In genomic region chr2:82128051-82128450, GRCh38 we compare ENCODE assay signal across 33 cellular contexts.
DNase-seq lines count a peak whose midpoint lies in the region; ATAC-seq, FAIRE-seq and TF ChIP-seq lines count a peak whose summit lies in the region.
"Had no signal": no experiment of that assay in that cellular context is flagged by ENCODE, and none has a peak within 500 bp of the region (broad histone marks: within the 10 kb centered on the region; RNA-seq: fewer than 3 reads in every experiment).

No MANE protein-coding gene starts in this region.

- DNase-seq in HepG2 (ENCODE audit: low spot score) (no peak), right lobe of liver (no peak), GM12878 (ENCODE audit: low read depth, low spot score) (no peak), K562 (ENCODE audit: extremely low read depth in 1 of 4, low spot score in 3 of 4) (no peak), heart left ventricle (no peak)
- DNase-seq in effector memory CD4-positive, alpha-beta T cell, result no peak
- DNase-seq: 8988T; ACHN; AML-193; BE2C; C1 segment of cervical spinal cord; Caco-2; Calu3; CD4-positive, alpha-beta memory T cell; CD4-positive, alpha-beta T cell; CD4-positive, CD25-positive, alpha-beta regulatory T cell; CD8-positive, alpha-beta memory T cell; CD8-positive, alpha-beta T cell; COR-L47; DMS 273 treated with DMSO at 0.1 percent for 48 hours; DMS153; DMS53; DMS79; DMS79 treated with DMSO at 0.1 percent for 48 hours; DND-41; EL had no signal

- H2AFZ ChIP-seq in HepG2 (ENCODE audit: low read length), result no peak overlapping the region
- H2AFZ ChIP-seq in GM12878 (ENCODE audit: control insufficient read depth, low read depth, low read length), result no peak overlapping the region
- no peak overlapping the region for H2AFZ ChIP-seq in K562 (ENCODE audit: low read depth, low read length)

- TF ChIP-seq CTCF in HepG2 (CRISPR knock-in tag; IDR thresholded peaks at IDR 0.05) (no peak), right lobe of liver (IDR thresholded peaks at IDR 0.05) (no peak), GM12878 (IDR thresholded peaks at IDR 0.05 in 2 of 3, conservative IDR thresholded peaks at IDR 0.05 in 1 of 3; ENCODE audit: control insufficient read depth in 2 of 3, extremely low read depth in 1 of 3, insufficient read depth in 1 of 3, low read depth in 3 of 3, low read length in 3 of 3) (no peak), K562 (IDR thresholded peaks at IDR 0.05 in 2 of 3, conservative IDR thresholded peaks at IDR 0.05 in 1 of 3; ENCODE audit: insufficient read depth in 2 of 3, low read depth in 1 of 3, low read length in 3 of 3) (no peak), heart left ventricle (IDR thresholded peaks at IDR 0.05) (no peak)

- TF ChIP-seq RAD21 in HepG2 (CRISPR knock-in tag; IDR thresholded peaks at IDR 0.05), result no peak
- no peak for TF ChIP-seq RAD21 in GM12878 (IDR thresholded peaks at IDR 0.05; ENCODE audit: insufficient read depth, low read depth, low read length)
- TF ChIP-seq RAD21 in K562 (CRISPR knock-in tag; conservative IDR thresholded peaks at IDR 0.05 in 1 of 2, IDR thresholded peaks at IDR 0.05 in 1 of 2), result no peak

- H3K27ac ChIP-seq in HepG2 (ENCODE audit: extremely low read length, insufficient read depth, low read length) (no peak overlapping the region), right lobe of liver (no peak overlapping the region), GM12878 (ENCODE audit: control insufficient read depth, insufficient read depth) (no peak overlapping the region), K562 (ENCODE audit: extremely low read depth, low read depth, low read length) (no peak overlapping the region), heart left ventricle (no peak overlapping the region)
- H3K27ac ChIP-seq in effector memory CD4-positive, alpha-beta T cell (ENCODE audit: insufficient read depth, low read length, poor library complexity, severe bottlenecking), result no peak overlapping the region
- H3K27ac ChIP-seq: 22Rv1; A549; BLaER1; BLaER1 treated with 17β-estradiol and CSF1 and Interleukin-3, amounts not matched to agents 10 nM and 100 nM; C4-2B had no signal

- TF ChIP-seq POLR2A in HepG2 (IDR thresholded peaks at IDR 0.05; ENCODE audit: insufficient read depth in 1 of 2, low read depth in 2 of 2, low read length in 2 of 2) (no peak), right lobe of liver (IDR thresholded peaks at IDR 0.05) (no peak), GM12878 (IDR thresholded peaks at IDR 0.05; ENCODE audit: low read depth, low read length) (no peak), K562 (conservative IDR thresholded peaks at IDR 0.05) (no peak), heart left ventricle (IDR thresholded peaks at IDR 0.05) (no peak)

- intact Hi-C loops in HepG2 (cut with micrococcal nuclease; ENCODE audit: unreplicated experiment) (no loop called here), right lobe of liver (cut with DNase I) (no loop called here), GM12878 (cut with micrococcal nuclease; ENCODE audit: unreplicated experiment) (no loop called here), K562 (cut with micrococcal nuclease) (no loop called here), heart left ventricle (cut with DNase I) (no loop called here)

- H3K4me3 ChIP-seq in HepG2 (replicated peaks in 1 of 3; ENCODE audit: insufficient read depth in 1 of 3, low read depth in 2 of 3, low read length in 3 of 3) (no peak overlapping the region), right lobe of liver (no peak overlapping the region), GM12878 (no peak overlapping the region), K562 (no peak overlapping the region), heart left ventricle (no peak overlapping the region)
- no peak overlapping the region for H3K4me3 ChIP-seq in effector memory CD4-positive, alpha-beta T cell (ENCODE audit: insufficient read depth, low read depth, low read length, poor library complexity, severe bottlenecking)
- H3K4me3 ChIP-seq: A549; BLaER1; BLaER1 treated with 17β-estradiol and CSF1 and Interleukin-3, amounts not matched to agents 10 nM and 100 nM had no signal

- CTCF ChIA-PET in HepG2 (lab: Yijun Ruan, JAX; ENCODE audit: low intra/inter-chr PET ratio, low total read pairs), result no interaction called here
- CTCF ChIA-PET in GM12878 (lab: Yijun Ruan, JAX), result no interaction called here
- CTCF ChIA-PET in K562 (lab: Yijun Ruan, JAX; ENCODE audit: low intra/inter-chr PET ratio), result no interaction called here

- RAD21 ChIA-PET in GM12878 (lab: Charles Lee; ENCODE audit: unreplicated experiment), result no interaction called here

- TF ChIP-seq EP300 in HepG2 (IDR thresholded peaks at IDR 0.05; ENCODE audit: low read depth in 2 of 2, low read length in 2 of 2), result no peak
- no peak for TF ChIP-seq EP300 in HepG2 (CRISPR knock-in tag; IDR thresholded peaks at IDR 0.05; ENCODE audit: borderline replicate concordance)
- TF ChIP-seq EP300 in GM12878 (IDR thresholded peaks at IDR 0.05; ENCODE audit: borderline replicate concordance in 1 of 2, control insufficient read depth in 1 of 2, low read depth in 2 of 2, low read length in 2 of 2), result no peak
- TF ChIP-seq EP300 in K562 (IDR thresholded peaks at IDR 0.05; ENCODE audit: low read length), result no peak

- H3K27me3 ChIP-seq in HepG2 (ENCODE audit: control insufficient read depth in 1 of 2, insufficient read depth in 2 of 2, low read length in 2 of 2), result no peaks in the 10 kb centered on the region
- H3K27me3 ChIP-seq in right lobe of liver, result no peaks in the 10 kb centered on the region
- H3K27me3 ChIP-seq in GM12878 (replicated peaks in 1 of 2; ENCODE audit: control insufficient read depth in 2 of 2, insufficient read depth in 2 of 2, low read length in 1 of 2), result no peaks in the 10 kb centered on the region
- no peaks in the 10 kb centered on the region for H3K27me3 ChIP-seq in K562 (ENCODE audit: control insufficient read depth in 2 of 2, insufficient read depth in 2 of 2, low read length in 2 of 2)
- no peaks in the 10 kb centered on the region for H3K27me3 ChIP-seq in effector memory CD4-positive, alpha-beta T cell (replicated peaks; ENCODE audit: control insufficient read depth, insufficient read depth, low read length, poor library complexity, severe bottlenecking)
- H3K27me3 ChIP-seq in heart left ventricle, result no peaks in the 10 kb centered on the region
- H3K27me3 ChIP-seq: BE2C; BLaER1; BLaER1 treated with 17β-estradiol and CSF1 and Interleukin-3, amounts not matched to agents 10 nM and 100 nM had no signal

- H3K9me1 ChIP-seq in K562 (ENCODE audit: control insufficient read depth, insufficient read depth, low read length), result no peaks in the 10 kb centered on the region

- SMC1A ChIA-PET in GM12878 (lab: Charles Lee; ENCODE audit: uncharacterized antibody, unreplicated experiment), result no interaction called here

- no peaks in the 10 kb centered on the region for H3K36me3 ChIP-seq in HepG2 (replicated peaks in 1 of 2; ENCODE audit: control insufficient read depth in 1 of 2, insufficient read depth in 2 of 2, low read length in 2 of 2)
- no peaks in the 10 kb centered on the region for H3K36me3 ChIP-seq in right lobe of liver
- no peaks in the 10 kb centered on the region for H3K36me3 ChIP-seq in GM12878 (ENCODE audit: control insufficient read depth in 2 of 2, insufficient read depth in 2 of 2, low read length in 1 of 2)
- H3K36me3 ChIP-seq in K562 (ENCODE audit: control insufficient read depth, insufficient read depth, low read length), result no peaks in the 10 kb centered on the region
- no peaks in the 10 kb centered on the region for H3K36me3 ChIP-seq in effector memory CD4-positive, alpha-beta T cell (ENCODE audit: control insufficient read depth, insufficient read depth, low read length)
- no peaks in the 10 kb centered on the region for H3K36me3 ChIP-seq in heart left ventricle
- H3K36me3 ChIP-seq: BE2C; BLaER1; BLaER1 treated with 17β-estradiol and CSF1 and Interleukin-3, amounts not matched to agents 10 nM and 100 nM had no signal

- FAIRE-seq in HepG2 (lab: Jason Lieb, UNC) (no peak), GM12878 (lab: Jason Lieb, UNC) (no peak), K562 (lab: Jason Lieb, UNC) (no peak)
- FAIRE-seq: A204.1, A549, D721Med had no signal

- no TSS peak for BruUV-seq in HepG2 (replicated peaks; lab: Mats Ljungman, UMichigan)
- BruUV-seq in GM12878 (replicated peaks; lab: Mats Ljungman, UMichigan), result no TSS peak
- no TSS peak for BruUV-seq in K562 (replicated peaks; lab: Mats Ljungman, UMichigan)

- H3K4me2 ChIP-seq in HepG2 (ENCODE audit: low read depth, low read length), result no peak overlapping the region
- no peak overlapping the region for H3K4me2 ChIP-seq in GM12878 (ENCODE audit: control insufficient read depth, insufficient read depth)
- no peak overlapping the region for H3K4me2 ChIP-seq in K562 (ENCODE audit: insufficient read depth, low read length)
- H3K4me2 ChIP-seq: A549; BLaER1; BLaER1 treated with 17β-estradiol and CSF1 and Interleukin-3, amounts not matched to agents 10 nM and 100 nM had no signal

- H3K4me1 ChIP-seq in HepG2 (ENCODE audit: insufficient read depth, low read length) (no peaks in the 10 kb centered on the region), right lobe of liver (no peaks in the 10 kb centered on the region), GM12878 (ENCODE audit: control insufficient read depth, insufficient read depth, low read length) (no peaks in the 10 kb centered on the region), K562 (replicated peaks in 1 of 2; ENCODE audit: control insufficient read depth in 2 of 2, insufficient read depth in 2 of 2, low read length in 2 of 2) (no peaks in the 10 kb centered on the region), heart left ventricle (no peaks in the 10 kb centered on the region)
- no peaks in the 10 kb centered on the region for H3K4me1 ChIP-seq in effector memory CD4-positive, alpha-beta T cell (ENCODE audit: control insufficient read depth, insufficient read depth, low read length, poor library complexity, severe bottlenecking)
- H3K4me1 ChIP-seq: A549; BE2C; BLaER1; BLaER1 treated with 17β-estradiol and CSF1 and Interleukin-3, amounts not matched to agents 10 nM and 100 nM; Caco-2 had no signal

- ATAC-seq in HepG2 (no peak), right lobe of liver (no peak), GM12878 (no peak), K562 (no peak), heart left ventricle (no peak)
- ATAC-seq: A549; CD8-positive, alpha-beta T cell had no signal

- H4K20me1 ChIP-seq in HepG2 (ENCODE audit: insufficient read depth, low read length) (no peaks in the 10 kb centered on the region), GM12878 (ENCODE audit: control insufficient read depth, insufficient read depth) (no peaks in the 10 kb centered on the region), K562 (replicated peaks; ENCODE audit: control insufficient read depth, insufficient read depth, low read length) (no peaks in the 10 kb centered on the region)
- H4K20me1 ChIP-seq: BLaER1; BLaER1 treated with 17β-estradiol and CSF1 and Interleukin-3, amounts not matched to agents 10 nM and 100 nM had no signal

- no peak overlapping the region for H3K9ac ChIP-seq in HepG2 (ENCODE audit: insufficient read depth, low read depth, low read length)
- no peak overlapping the region for H3K9ac ChIP-seq in GM12878 (ENCODE audit: control insufficient read depth, insufficient read depth, low read length)
- H3K9ac ChIP-seq in K562 (ENCODE audit: insufficient read depth in 1 of 2, low read depth in 2 of 2, low read length in 2 of 2), result no peak overlapping the region
- H3K9ac ChIP-seq: BLaER1; BLaER1 treated with 17β-estradiol and CSF1 and Interleukin-3, amounts not matched to agents 10 nM and 100 nM had no signal

- H3K9me3 ChIP-seq in HepG2 (ENCODE audit: low read length) (peaks cover 73% of the 10 kb centered on the region), right lobe of liver (no peaks in the 10 kb centered on the region), GM12878 (replicated peaks; ENCODE audit: control insufficient read depth, insufficient read depth, low read length) (no peaks in the 10 kb centered on the region), K562 (replicated peaks; ENCODE audit: control insufficient read depth, insufficient read depth, low read depth, low read length) (no peaks in the 10 kb centered on the region), heart left ventricle (peaks cover 0 to 25% (median 4%) of the 10 kb centered on the region in 12 donors)
- no peaks in the 10 kb centered on the region for H3K9me3 ChIP-seq in effector memory CD4-positive, alpha-beta T cell (ENCODE audit: control insufficient read depth, low read length)
- H3K9me3 ChIP-seq: BE2C, Caco-2 had no signal

- H3K79me2 ChIP-seq in HepG2 (ENCODE audit: insufficient read depth, low read length), result no peaks in the 10 kb centered on the region
- H3K79me2 ChIP-seq in GM12878 (ENCODE audit: control insufficient read depth, insufficient read depth, low read length), result no peaks in the 10 kb centered on the region
- H3K79me2 ChIP-seq in K562 (ENCODE audit: control insufficient read depth, insufficient read depth, low read length), result no peaks in the 10 kb centered on the region

- POLR2A ChIA-PET in HepG2 (lab: Yijun Ruan, JAX) (no interaction called here), GM12878 (lab: Charles Lee) (no interaction called here), K562 (lab: Yijun Ruan, JAX) (no interaction called here)

- WGBS in HepG2 (ENCODE audit: low lambda C conversion rate), result 2% methylated on average over 3 of the region's 3 CpGs
- 36% methylated on average over 3 of the region's 3 CpGs for WGBS in right lobe of liver (ENCODE audit: insufficient coverage, low coverage, low lambda C conversion rate, missing lambda C conversion rate)
- WGBS in GM12878 (ENCODE audit: insufficient coverage, insufficient replicate concordance, low lambda C conversion rate, missing lambda C conversion rate), result 0% methylated on average over 3 of the region's 3 CpGs
- WGBS in K562 (ENCODE audit: insufficient coverage, low coverage, missing lambda C conversion rate), result 0% methylated on average over 3 of the region's 3 CpGs
- 73 to 83% (median 76%) methylated on average over 3 of the region's 3 CpGs for WGBS in heart left ventricle, 4 donors

- in situ Hi-C loops in HepG2 (cut with HindIII; ENCODE audit: extremely low pct_ligation_motif_present, low pct_unique_long_range_greater_than_20kb) (no loop called here), GM12878 (cut with MboI) (no loop called here), K562 (cut with MboI) (no loop called here)

Comparison
In these comparisons a context has a peak if more than half of its experiments do, and no peak if none do; other contexts are left out.
1. Of the 241 proteins assayed by ChIP-seq in both HepG2 and K562: peak only in HepG2: RAD51; only in K562: TFE3; in both: none; in neither: 239.